In the genomic region with DNA sequence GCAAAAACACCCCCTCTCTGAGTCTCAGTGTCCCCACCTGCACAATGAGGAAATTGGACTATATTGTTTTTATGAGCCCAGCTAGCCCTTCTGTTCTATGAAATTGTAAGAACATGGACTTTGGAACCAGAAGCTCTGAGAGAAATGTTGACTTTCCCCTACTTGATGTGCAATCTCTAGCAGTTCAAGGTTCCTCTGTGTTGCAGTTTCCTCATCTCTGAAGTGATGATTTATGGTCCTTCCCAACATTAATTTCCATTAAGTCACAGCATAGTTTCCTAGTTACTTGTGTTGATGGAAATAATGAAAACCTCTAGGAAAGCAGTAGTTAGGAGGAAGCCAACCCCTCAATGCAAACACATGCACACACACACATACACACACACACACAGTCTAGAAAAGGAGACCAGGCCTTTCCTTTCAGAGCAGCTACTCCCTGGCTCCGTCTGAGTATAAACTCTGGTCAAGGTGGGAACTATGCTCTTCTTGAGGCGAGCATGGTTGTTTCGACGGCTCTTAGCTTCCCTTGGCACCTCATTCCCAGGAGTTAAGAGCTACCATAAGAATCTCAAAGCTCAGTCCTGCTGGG, we compare ENCODE assay signal across 19 cellular contexts.
"Had no signal": no experiment of that assay in that cellular context is flagged by ENCODE, and none has a peak within 500 bp of the region (broad histone marks: within the 10 kb centered on the region; RNA-seq: fewer than 3 reads in every experiment).

No MANE protein-coding gene starts in this region.

- H3K9me3 ChIP-seq: adrenal gland, esophagus squamous epithelium, ovary had no signal

- ATAC-seq: activated naive CD4-positive, alpha-beta T cell treated with anti-CD3 and anti-CD28 coated beads, Interleukin-2, amount 50 U/mL, for 72 hours; natural killer cell had no signal

- FAIRE-seq: endothelial cell of umbilical vein, islet of Langerhans had no signal

- H3K27me3 ChIP-seq: adrenal gland, esophagus squamous epithelium, ovary had no signal

- H3K27ac ChIP-seq: adrenal gland, esophagus squamous epithelium, ovary, WERI-Rb-1 had no signal

- DNase-seq: activated CD4-positive, alpha-beta T cell treated with anti-CD3 and anti-CD28 coated beads for 1 hour; activated CD4-positive, alpha-beta T cell treated with anti-CD3 and anti-CD28 coated beads, Interleukin-2, amount 50 U/mL, for 4 hours; activated gamma-delta T cell treated with Interleukin-2 at 50 U/mL for 16 hours; adrenal gland; effector memory CD4-positive, alpha-beta T cell; esophagus squamous epithelium; mammary epithelial cell; natural killer cell; ovary; stimulated activated CD4-positive, alpha-beta T cell treated with anti-CD3 and anti-CD28 coated beads, Interleukin-12 subunit alpha, Interleukin-12 subunit beta, amount 100 ng/mL, for 4 hours; stimulated activated CD4-positive, alpha-beta T cell treated with anti-CD3 and anti-CD28 coated beads, Interleukin-1b, Interleukin-23, amount 100 ng/mL, for 48 hours; stimulated activated CD8-positive, alpha-beta memory T cell treated with anti-CD3 and anti-CD28 coated beads, Interleukin-4, amount 100 ng/mL, for 48 hours; stimulated activated naive CD4-positive, alpha-beta T cell; SW 1271; T-helper 2 cell; WERI-Rb-1 had no signal

- H3K4me3 ChIP-seq: adrenal gland, esophagus squamous epithelium, ovary had no signal

- H3K36me3 ChIP-seq: adrenal gland, esophagus squamous epithelium, ovary, WERI-Rb-1 had no signal
